In the genomic region with DNA sequence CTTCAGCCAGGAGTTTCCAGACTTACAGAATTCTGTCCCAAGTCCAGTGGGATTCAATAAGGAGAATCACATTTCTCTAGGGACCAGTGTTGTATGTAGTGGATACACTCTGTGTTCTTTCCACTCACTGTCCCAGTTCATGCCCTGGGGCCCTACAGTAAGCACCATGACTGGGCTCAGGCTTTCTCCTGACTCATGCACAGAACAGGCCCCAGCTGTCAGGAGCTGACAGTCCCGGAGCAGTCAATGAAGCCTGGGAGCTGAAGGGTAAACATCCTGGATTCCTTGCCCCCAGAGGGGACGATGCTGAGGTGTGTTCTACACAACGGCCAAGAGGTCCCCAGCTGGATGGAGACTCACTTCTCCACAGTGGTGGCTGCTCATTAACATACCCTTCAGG, we compare ENCODE assay signal across 15 cellular contexts. TPM values are rescaled to one million over a fixed set of nuclear protein-coding genes. Genes with fewer than 3 reads are reported as not detected.
DNase-seq lines count a peak whose midpoint lies in the region; ATAC-seq and TF ChIP-seq lines count a peak whose summit lies in the region.
"Had no signal": no experiment of that assay in that cellular context is flagged by ENCODE, and none has a peak within 500 bp of the region (broad histone marks: within the 10 kb centered on the region; RNA-seq: fewer than 3 reads in every experiment).

No MANE protein-coding gene starts in this region.

- H3K4me2 ChIP-seq in mammary epithelial cell (ENCODE audit: insufficient read depth, low read depth, low read length): no peak overlapping the region

- H3K9me3 Mint-ChIP-seq in WTC11: peaks cover 11% of the 10 kb centered on the region

- in situ Hi-C loops in mammary epithelial cell (cut with MboI; ENCODE audit: low sequenced_read_pairs in 2 of 2): no loop called here

- H3K27ac Mint-ChIP-seq in WTC11: no peak overlapping the region
- H3K27ac Mint-ChIP-seq: CD8-positive, alpha-beta T cell had no signal

- peak; percentile 74 for DNase-seq in EL
- peak; percentile 85 for DNase-seq in M059J (ENCODE audit: low read depth)
- peak; percentile 43 for DNase-seq in mammary epithelial cell
- peak; percentile 11 for DNase-seq in left kidney (ENCODE audit: low read depth, low spot score)
- no peak for DNase-seq in A673 (ENCODE audit: low spot score)
- no peak for DNase-seq in DMS79 treated with DMSO at 0.1 percent for 48 hours (lab: John Stamatoyannopoulos, UW)
- DNase-seq in activated naive CD4-positive, alpha-beta T cell (lab: John Stamatoyannopoulos, UW): no peak
- no peak for DNase-seq in WTC11 (ENCODE audit: low spot score)
- DNase-seq: CD8-positive, alpha-beta T cell; KBM-7; NCI-H1092 treated with DMSO at 0.1 percent for 48 hours; NCI-H1694 treated with DMSO at 0.1 percent for 48 hours; SW 1271 had no signal

- ATAC-seq in WTC11: no peak
- ATAC-seq: CD8-positive, alpha-beta T cell; HCT116 had no signal

- H3K9me3 ChIP-seq in mammary epithelial cell (replicated peaks; ENCODE audit: insufficient read depth, low read length) (no peaks in the 10 kb centered on the region), A673 (ENCODE audit: low read depth, low read length, poor library complexity, severe bottlenecking) (no peaks in the 10 kb centered on the region)

- intact Hi-C loops in mammary epithelial cell (cut with micrococcal nuclease) (no loop called here), A673 (cut with micrococcal nuclease; ENCODE audit: unreplicated experiment) (no loop called here)

- H3K27me3 ChIP-seq in mammary epithelial cell (ENCODE audit: insufficient read depth, low read length): no peaks in the 10 kb centered on the region
- H3K27me3 ChIP-seq in A673 (replicated peaks; ENCODE audit: insufficient read depth, low read depth, low read length, poor library complexity): no peaks in the 10 kb centered on the region

- no TSS peak for BruUV-seq in mammary epithelial cell (replicated peaks; lab: Mats Ljungman, UMichigan)
- BruUV-seq in A673 (replicated peaks; lab: Mats Ljungman, UMichigan): no TSS peak

- no peaks in the 10 kb centered on the region for H3K4me1 ChIP-seq in mammary epithelial cell (ENCODE audit: insufficient read depth, low read length)
- no peaks in the 10 kb centered on the region for H3K4me1 ChIP-seq in A673 (ENCODE audit: insufficient read depth, low read length, poor library complexity, severe bottlenecking)

- H3K27me3 Mint-ChIP-seq in WTC11 (ENCODE audit: low read depth): peaks cover 3% of the 10 kb centered on the region; the same call in 1 of the 2 replicates

- H3K36me3 Mint-ChIP-seq in WTC11: peaks cover 11% of the 10 kb centered on the region; the same call in 1 of the 2 replicates
- H3K36me3 Mint-ChIP-seq: CD8-positive, alpha-beta T cell had no signal

- no peak overlapping the region for H2AFZ ChIP-seq in mammary epithelial cell (ENCODE audit: low read depth, low read length)

- WGBS in mammary epithelial cell (ENCODE audit: low coverage, missing lambda C conversion rate): 42% methylated on average over 3 of the region's 3 CpGs

- no peak for TF ChIP-seq CTCF in mammary epithelial cell (conservative IDR thresholded peaks at IDR 0.05 in 1 of 2, IDR thresholded peaks at IDR 0.05 in 1 of 2; ENCODE audit: extremely low read depth in 1 of 2, insufficient read depth in 1 of 2, low read depth in 1 of 2, low read length in 2 of 2)
- no peak for TF ChIP-seq CTCF in A673 (conservative IDR thresholded peaks at IDR 0.05; ENCODE audit: low read depth, low read length)
- TF ChIP-seq CTCF in WTC11 (IDR thresholded peaks at IDR 0.05): no peak

- POLR2A ChIA-PET in A673 (lab: Charles Lee; ENCODE audit: low non-redundant PET) (no interaction called here), WTC11 (lab: Charles Lee) (no interaction called here)

- no peak overlapping the region for H3K9ac ChIP-seq in mammary epithelial cell (ENCODE audit: insufficient read depth, low read length)

- H3K79me2 ChIP-seq in mammary epithelial cell (ENCODE audit: insufficient read depth, low read length): no peaks in the 10 kb centered on the region

- H3K27ac ChIP-seq in mammary epithelial cell (ENCODE audit: insufficient read depth, low read depth, low read length): no peak overlapping the region
- no peak overlapping the region for H3K27ac ChIP-seq in A673 (ENCODE audit: low read depth, low read length, poor library complexity, severe bottlenecking)

- H3K4me1 Mint-ChIP-seq in WTC11: no peaks in the 10 kb centered on the region

- no peaks in the 10 kb centered on the region for H4K20me1 ChIP-seq in mammary epithelial cell (ENCODE audit: insufficient read depth, low read length)

- H3K4me3 Mint-ChIP-seq in WTC11: no peak overlapping the region
- H3K4me3 Mint-ChIP-seq: CD8-positive, alpha-beta T cell had no signal

- no peaks in the 10 kb centered on the region for H3K36me3 ChIP-seq in mammary epithelial cell (ENCODE audit: insufficient read depth, low read length)
- H3K36me3 ChIP-seq in A673 (ENCODE audit: insufficient read depth, low read length, poor library complexity, severe bottlenecking): no peaks in the 10 kb centered on the region

- CTCF ChIA-PET in mammary epithelial cell (lab: Charles Lee; ENCODE audit: low non-redundant PET) (no interaction called here), A673 (lab: Charles Lee) (no interaction called here), WTC11 (lab: Charles Lee) (interaction anchor here (1.3 kb wide), 1 partner anchor 40 kb away, joined by 3 read pairs; no protein-coding TSS in a partner anchor)

- no peak overlapping the region for H3K4me3 ChIP-seq in mammary epithelial cell (replicated peaks in 1 of 3; ENCODE audit: insufficient read depth in 1 of 3, low read depth in 2 of 3, low read length in 3 of 3)
- H3K4me3 ChIP-seq in A673 (ENCODE audit: low read depth, low read length, poor library complexity, severe bottlenecking): no peak overlapping the region

- dilution Hi-C loops in mammary epithelial cell (cut with HindIII; ENCODE audit: low sequenced_read_pairs): loop anchor here (5.0 kb wide), 1 partner anchor 35 kb away; no protein-coding TSS in a partner anchor

TF ChIP-seq in WTC11, 78 proteins besides CTCF, POLR2A, EP300 and RAD21 (continues in another document):
- TF ChIP-seq, protein P1, sequence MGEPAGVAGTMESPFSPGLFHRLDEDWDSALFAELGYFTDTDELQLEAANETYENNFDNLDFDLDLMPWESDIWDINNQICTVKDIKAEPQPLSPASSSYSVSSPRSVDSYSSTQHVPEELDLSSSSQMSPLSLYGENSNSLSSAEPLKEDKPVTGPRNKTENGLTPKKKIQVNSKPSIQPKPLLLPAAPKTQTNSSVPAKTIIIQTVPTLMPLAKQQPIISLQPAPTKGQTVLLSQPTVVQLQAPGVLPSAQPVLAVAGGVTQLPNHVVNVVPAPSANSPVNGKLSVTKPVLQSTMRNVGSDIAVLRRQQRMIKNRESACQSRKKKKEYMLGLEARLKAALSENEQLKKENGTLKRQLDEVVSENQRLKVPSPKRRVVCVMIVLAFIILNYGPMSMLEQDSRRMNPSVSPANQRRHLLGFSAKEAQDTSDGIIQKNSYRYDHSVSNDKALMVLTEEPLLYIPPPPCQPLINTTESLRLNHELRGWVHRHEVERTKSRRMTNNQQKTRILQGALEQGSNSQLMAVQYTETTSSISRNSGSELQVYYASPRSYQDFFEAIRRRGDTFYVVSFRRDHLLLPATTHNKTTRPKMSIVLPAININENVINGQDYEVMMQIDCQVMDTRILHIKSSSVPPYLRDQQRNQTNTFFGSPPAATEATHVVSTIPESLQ (CRISPR knock-in tag; IDR thresholded peaks at IDR 0.05): no peak
- TF ChIP-seq TEAD1 (CRISPR knock-in tag; IDR thresholded peaks at IDR 0.05): no peak
- TF ChIP-seq ZNF121 (CRISPR knock-in tag; IDR thresholded peaks at IDR 0.05): no peak
- TF ChIP-seq, protein P2, sequence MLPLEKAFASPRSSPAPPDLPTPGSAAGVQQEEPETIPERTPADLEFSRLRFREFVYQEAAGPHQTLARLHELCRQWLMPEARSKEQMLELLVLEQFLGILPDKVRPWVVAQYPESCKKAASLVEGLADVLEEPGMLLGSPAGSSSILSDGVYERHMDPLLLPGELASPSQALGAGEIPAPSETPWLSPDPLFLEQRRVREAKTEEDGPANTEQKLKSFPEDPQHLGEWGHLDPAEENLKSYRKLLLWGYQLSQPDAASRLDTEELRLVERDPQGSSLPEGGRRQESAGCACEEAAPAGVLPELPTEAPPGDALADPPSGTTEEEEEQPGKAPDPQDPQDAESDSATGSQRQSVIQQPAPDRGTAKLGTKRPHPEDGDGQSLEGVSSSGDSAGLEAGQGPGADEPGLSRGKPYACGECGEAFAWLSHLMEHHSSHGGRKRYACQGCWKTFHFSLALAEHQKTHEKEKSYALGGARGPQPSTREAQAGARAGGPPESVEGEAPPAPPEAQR (CRISPR knock-in tag; IDR thresholded peaks at IDR 0.05): no peak
- TF ChIP-seq ZNF671 (CRISPR knock-in tag; IDR thresholded peaks at IDR 0.05): no peak
- TF ChIP-seq, protein P3, sequence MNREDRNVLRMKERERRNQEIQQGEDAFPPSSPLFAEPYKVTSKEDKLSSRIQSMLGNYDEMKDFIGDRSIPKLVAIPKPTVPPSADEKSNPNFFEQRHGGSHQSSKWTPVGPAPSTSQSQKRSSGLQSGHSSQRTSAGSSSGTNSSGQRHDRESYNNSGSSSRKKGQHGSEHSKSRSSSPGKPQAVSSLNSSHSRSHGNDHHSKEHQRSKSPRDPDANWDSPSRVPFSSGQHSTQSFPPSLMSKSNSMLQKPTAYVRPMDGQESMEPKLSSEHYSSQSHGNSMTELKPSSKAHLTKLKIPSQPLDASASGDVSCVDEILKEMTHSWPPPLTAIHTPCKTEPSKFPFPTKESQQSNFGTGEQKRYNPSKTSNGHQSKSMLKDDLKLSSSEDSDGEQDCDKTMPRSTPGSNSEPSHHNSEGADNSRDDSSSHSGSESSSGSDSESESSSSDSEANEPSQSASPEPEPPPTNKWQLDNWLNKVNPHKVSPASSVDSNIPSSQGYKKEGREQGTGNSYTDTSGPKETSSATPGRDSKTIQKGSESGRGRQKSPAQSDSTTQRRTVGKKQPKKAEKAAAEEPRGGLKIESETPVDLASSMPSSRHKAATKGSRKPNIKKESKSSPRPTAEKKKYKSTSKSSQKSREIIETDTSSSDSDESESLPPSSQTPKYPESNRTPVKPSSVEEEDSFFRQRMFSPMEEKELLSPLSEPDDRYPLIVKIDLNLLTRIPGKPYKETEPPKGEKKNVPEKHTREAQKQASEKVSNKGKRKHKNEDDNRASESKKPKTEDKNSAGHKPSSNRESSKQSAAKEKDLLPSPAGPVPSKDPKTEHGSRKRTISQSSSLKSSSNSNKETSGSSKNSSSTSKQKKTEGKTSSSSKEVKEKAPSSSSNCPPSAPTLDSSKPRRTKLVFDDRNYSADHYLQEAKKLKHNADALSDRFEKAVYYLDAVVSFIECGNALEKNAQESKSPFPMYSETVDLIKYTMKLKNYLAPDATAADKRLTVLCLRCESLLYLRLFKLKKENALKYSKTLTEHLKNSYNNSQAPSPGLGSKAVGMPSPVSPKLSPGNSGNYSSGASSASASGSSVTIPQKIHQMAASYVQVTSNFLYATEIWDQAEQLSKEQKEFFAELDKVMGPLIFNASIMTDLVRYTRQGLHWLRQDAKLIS (CRISPR knock-in tag; IDR thresholded peaks at IDR 0.05; ENCODE audit: borderline replicate concordance): no peak

RNA-seq across cellular contexts. Expression of a gene that starts 40.2 kb away (rescaled TPM):
- not detected in 2 replicates for total RNA-seq in M059J (2014; rRNA removed; shearing (Covaris generic))
- total RNA-seq in mammary epithelial cell (not detected), A673 (2021) (22.3 and 26.6 TPM in 2 replicates), WTC11 (2021) (1.3 to 1.6 TPM (median 1.4 TPM) in 3 replicates)
- polyA plus RNA-seq in mammary epithelial cell: not detected
- not detected for polyA minus RNA-seq in mammary epithelial cell
- polyA plus RNA-seq: BJ had no signal

Comparison
In these comparisons a context has a peak if more than half of its experiments do, and no peak if none do; other contexts are left out.
1. DNase-seq: peak in EL (single experiment), M059J (single experiment), mammary epithelial cell (single experiment) and left kidney (single experiment); none in A673 (single experiment), DMS79 treated with DMSO at 0.1 percent for 48 hours (single experiment), activated naive CD4-positive, alpha-beta T cell (0 of 4) and WTC11 (single experiment).